9 cellular contexts compared by ENCODE assay signal in the genomic region with DNA sequence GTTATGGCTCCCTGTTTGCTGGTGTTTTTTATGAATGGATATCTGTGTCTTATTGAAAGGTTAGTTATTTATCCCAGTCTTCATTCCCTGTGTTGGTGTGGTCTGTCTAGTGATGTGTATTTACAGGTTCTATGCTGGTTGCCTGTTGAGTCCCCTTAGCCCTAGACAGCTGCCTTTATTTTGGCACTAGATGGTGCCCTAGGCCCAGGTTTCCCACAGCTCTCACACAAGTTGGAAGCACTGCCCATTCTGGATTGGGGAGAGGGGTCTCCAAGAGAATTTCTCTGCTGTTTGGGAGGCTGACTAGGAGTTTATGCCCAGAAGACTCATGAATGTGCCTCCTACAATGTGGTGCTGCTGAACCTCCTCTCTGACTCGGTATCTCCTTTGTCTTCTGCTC. TPM values are rescaled to one million over a fixed set of nuclear protein-coding genes. Genes with fewer than 3 reads are reported as not detected.
DNase-seq lines count a peak whose midpoint lies in the region; ATAC-seq and TF ChIP-seq lines count a peak whose summit lies in the region.
"Had no signal": no experiment of that assay in that cellular context is flagged by ENCODE, and none has a peak within 500 bp of the region (broad histone marks: within the 10 kb centered on the region; RNA-seq: fewer than 3 reads in every experiment).

No MANE protein-coding gene starts in this region.

- peaks cover 7% of the 10 kb centered on the region for H3K27me3 ChIP-seq in BE2C

- intact Hi-C loops in OCI-LY7 (cut with micrococcal nuclease; ENCODE audit: unreplicated experiment), result no loop called here

- H3K9me2 ChIP-seq in OCI-LY7 (ENCODE audit: insufficient read depth, low read length), result no peaks in the 10 kb centered on the region

- H3K27me3 Mint-ChIP-seq in activated T-cell treated with anti-CD3 and anti-CD28 coated beads, Interleukin-2, amount 50 U/mL, for 24 hours, result peaks cover 3% of the 10 kb centered on the region

- no peak overlapping the region for H3K27ac ChIP-seq in OCI-LY7 (ENCODE audit: low read depth, low read length, poor library complexity, severe bottlenecking)

- H3K36me3 ChIP-seq in BE2C, result no peaks in the 10 kb centered on the region
- H3K36me3 ChIP-seq in OCI-LY7 (ENCODE audit: insufficient read depth, low read length), result no peaks in the 10 kb centered on the region

- no peaks in the 10 kb centered on the region for H3K9me3 ChIP-seq in BE2C
- no peaks in the 10 kb centered on the region for H3K9me3 ChIP-seq in OCI-LY7 (ENCODE audit: low read length)

- no peak overlapping the region for H3K4me2 ChIP-seq in OCI-LY7 (ENCODE audit: low read length)

- no peaks in the 10 kb centered on the region for H3K36me3 Mint-ChIP-seq in activated T-cell treated with anti-CD3 and anti-CD28 coated beads, Interleukin-2, amount 50 U/mL, for 24 hours (ENCODE audit: low read depth)

- no peaks in the 10 kb centered on the region for H3K4me1 ChIP-seq in BE2C
- H3K4me1 ChIP-seq in OCI-LY7 (ENCODE audit: insufficient read depth, low read length, poor library complexity, severe bottlenecking), result no peaks in the 10 kb centered on the region

- H3K27ac Mint-ChIP-seq in activated T-cell treated with anti-CD3 and anti-CD28 coated beads, Interleukin-2, amount 50 U/mL, for 24 hours, result no peak overlapping the region
- H3K27ac Mint-ChIP-seq: memory B cell had no signal

- POLR2A ChIA-PET in OCI-LY7 (lab: Charles Lee), result interaction anchor here (0.6 kb wide), 1 partner anchor 67 kb away, joined by 4 read pairs; no protein-coding TSS in a partner anchor

- no peak overlapping the region for H2AFZ ChIP-seq in OCI-LY7 (ENCODE audit: low read length)

- no peaks in the 10 kb centered on the region for H3K79me2 ChIP-seq in OCI-LY7 (ENCODE audit: insufficient read depth, low read depth, low read length)

- no peaks in the 10 kb centered on the region for H4K20me1 ChIP-seq in OCI-LY7 (ENCODE audit: insufficient read depth, low read length)

- TF ChIP-seq CTCF in BE2C (IDR thresholded peaks at IDR 0.05; ENCODE audit: low read depth, low read length) (peak; percentile 59), OCI-LY7 (conservative IDR thresholded peaks at IDR 0.05; ENCODE audit: low read length) (peak; percentile 60), foreskin fibroblast (IDR thresholded peaks at IDR 0.05; ENCODE audit: low read depth, low read length) (peak; percentile 29), GM20000 (IDR thresholded peaks at IDR 0.05; ENCODE audit: extremely low read depth, missing control alignments) (no peak)

- no peaks in the 10 kb centered on the region for H3K4me1 Mint-ChIP-seq in activated T-cell treated with anti-CD3 and anti-CD28 coated beads, Interleukin-2, amount 50 U/mL, for 24 hours (ENCODE audit: low read depth)
- H3K4me1 Mint-ChIP-seq: memory B cell had no signal

- H3K9me3 Mint-ChIP-seq in activated T-cell treated with anti-CD3 and anti-CD28 coated beads, Interleukin-2, amount 50 U/mL, for 24 hours, result peaks cover 21% of the 10 kb centered on the region

- DNase-seq in BE2C, result peak; percentile 30
- DNase-seq in OCI-LY7 (ENCODE audit: low spot score), result peak; percentile 11
- no peak for DNase-seq in foreskin fibroblast
- no peak for DNase-seq in activated T-cell treated with anti-CD3 and anti-CD28 coated beads, Interleukin-2, amount 50 U/mL, for 24 hours
- no peak for DNase-seq in GM20000 (ENCODE audit: low spot score)

- BruUV-seq in OCI-LY7 (replicated peaks; lab: Mats Ljungman, UMichigan), result no TSS peak

- peak; percentile 48 for ATAC-seq in GM19467 (IDR thresholded peaks at IDR 0.05; ENCODE audit: unreplicated experiment)
- no peak for ATAC-seq in HG03135 (IDR thresholded peaks at IDR 0.05; ENCODE audit: unreplicated experiment)
- no peak for ATAC-seq in HG03520 (IDR thresholded peaks at IDR 0.05; ENCODE audit: unreplicated experiment)

- CTCF ChIA-PET in OCI-LY7 (lab: Charles Lee; ENCODE audit: unreplicated experiment), result no interaction called here

- H3K4me3 ChIP-seq in BE2C (ENCODE audit: low read depth, low read length) (no peak overlapping the region), OCI-LY7 (ENCODE audit: low read depth, low read length, poor library complexity, severe bottlenecking) (no peak overlapping the region), foreskin fibroblast (ENCODE audit: low read depth in 1 of 2, low read length in 2 of 2) (no peak overlapping the region)

- no peak overlapping the region for H3K4me3 Mint-ChIP-seq in activated T-cell treated with anti-CD3 and anti-CD28 coated beads, Interleukin-2, amount 50 U/mL, for 24 hours
- H3K4me3 Mint-ChIP-seq: memory B cell had no signal

RNA-seq across cellular contexts. Expression of a gene that starts 12.4 kb away (rescaled TPM):
- polyA plus RNA-seq in BE2C (2012; ENCODE audit: insufficient read depth, insufficient read length, low read depth), result 0.22 TPM
- total RNA-seq in OCI-LY7 (2014; rRNA removed; shearing (Covaris generic)), result not detected in 2 replicates
- total RNA-seq in OCI-LY7 (2022), result not detected in 2 replicates

Comparison
In these comparisons a context has a peak if more than half of its experiments do, and no peak if none do; other contexts are left out.
1. DNase-seq: peak in BE2C (single experiment) and OCI-LY7 (single experiment); none in foreskin fibroblast (0 of 2), activated T-cell treated with anti-CD3 and anti-CD28 coated beads, Interleukin-2, amount 50 U/mL, for 24 hours (single experiment) and GM20000 (single experiment).